In genomic region chr1:166544036-166544435, GRCh38 we compare ENCODE assay signal across 2 cellular contexts.
TF ChIP-seq lines count a peak whose summit lies in the region.

No MANE protein-coding gene starts in this region.

TF ChIP-seq in HEK293, 187 proteins besides CTCF, POLR2A, EP300 and RAD21:
- TF ChIP-seq, protein P1, sequence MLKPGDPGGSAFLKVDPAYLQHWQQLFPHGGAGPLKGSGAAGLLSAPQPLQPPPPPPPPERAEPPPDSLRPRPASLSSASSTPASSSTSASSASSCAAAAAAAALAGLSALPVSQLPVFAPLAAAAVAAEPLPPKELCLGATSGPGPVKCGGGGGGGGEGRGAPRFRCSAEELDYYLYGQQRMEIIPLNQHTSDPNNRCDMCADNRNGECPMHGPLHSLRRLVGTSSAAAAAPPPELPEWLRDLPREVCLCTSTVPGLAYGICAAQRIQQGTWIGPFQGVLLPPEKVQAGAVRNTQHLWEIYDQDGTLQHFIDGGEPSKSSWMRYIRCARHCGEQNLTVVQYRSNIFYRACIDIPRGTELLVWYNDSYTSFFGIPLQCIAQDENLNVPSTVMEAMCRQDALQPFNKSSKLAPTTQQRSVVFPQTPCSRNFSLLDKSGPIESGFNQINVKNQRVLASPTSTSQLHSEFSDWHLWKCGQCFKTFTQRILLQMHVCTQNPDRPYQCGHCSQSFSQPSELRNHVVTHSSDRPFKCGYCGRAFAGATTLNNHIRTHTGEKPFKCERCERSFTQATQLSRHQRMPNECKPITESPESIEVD (tag by site-specific recombination; IDR thresholded peaks at IDR 0.05) = no peak
- TF ChIP-seq ZNF677 (tag by site-specific recombination; IDR thresholded peaks at IDR 0.05) = peak; percentile 91

TF ChIP-seq in K562, 482 proteins besides CTCF, POLR2A, EP300 and RAD21 (continued from another document):
- TF ChIP-seq CREB3 (tag; conservative IDR thresholded peaks at IDR 0.05; ENCODE audit: low read depth) = no peak
- no peak for TF ChIP-seq ESRRB (CRISPR knock-in tag; IDR thresholded peaks at IDR 0.05; ENCODE audit: borderline replicate concordance)
- TF ChIP-seq ZNF589 (CRISPR knock-in tag; IDR thresholded peaks at IDR 0.05; ENCODE audit: low read depth) = no peak
- TF ChIP-seq ZNF224 (CRISPR knock-in tag; IDR thresholded peaks at IDR 0.05) = no peak
- TF ChIP-seq TCF7 (IDR thresholded peaks at IDR 0.05; ENCODE audit: borderline replicate concordance) = no peak
- TF ChIP-seq RERE (CRISPR knock-in tag; IDR thresholded peaks at IDR 0.05; ENCODE audit: borderline replicate concordance) = no peak
- no peak for TF ChIP-seq CHCHD3 (CRISPR knock-in tag; IDR thresholded peaks at IDR 0.05)
- TF ChIP-seq, protein P2, sequence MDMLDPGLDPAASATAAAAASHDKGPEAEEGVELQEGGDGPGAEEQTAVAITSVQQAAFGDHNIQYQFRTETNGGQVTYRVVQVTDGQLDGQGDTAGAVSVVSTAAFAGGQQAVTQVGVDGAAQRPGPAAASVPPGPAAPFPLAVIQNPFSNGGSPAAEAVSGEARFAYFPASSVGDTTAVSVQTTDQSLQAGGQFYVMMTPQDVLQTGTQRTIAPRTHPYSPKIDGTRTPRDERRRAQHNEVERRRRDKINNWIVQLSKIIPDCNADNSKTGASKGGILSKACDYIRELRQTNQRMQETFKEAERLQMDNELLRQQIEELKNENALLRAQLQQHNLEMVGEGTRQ (CRISPR knock-in tag; IDR thresholded peaks at IDR 0.05) = no peak
- TF ChIP-seq FOXK2 (conservative IDR thresholded peaks at IDR 0.05 in 1 of 2, IDR thresholded peaks at IDR 0.05 in 1 of 2; ENCODE audit: low read depth in 2 of 2) = no peak
- TF ChIP-seq ETS2 (tag; IDR thresholded peaks at IDR 0.05; ENCODE audit: borderline replicate concordance, poor library complexity, severe bottlenecking) = no peak
- TF ChIP-seq ZBTB1 (CRISPR knock-in tag; IDR thresholded peaks at IDR 0.05; ENCODE audit: borderline replicate concordance, low read depth) = no peak
- TF ChIP-seq, protein P3, sequence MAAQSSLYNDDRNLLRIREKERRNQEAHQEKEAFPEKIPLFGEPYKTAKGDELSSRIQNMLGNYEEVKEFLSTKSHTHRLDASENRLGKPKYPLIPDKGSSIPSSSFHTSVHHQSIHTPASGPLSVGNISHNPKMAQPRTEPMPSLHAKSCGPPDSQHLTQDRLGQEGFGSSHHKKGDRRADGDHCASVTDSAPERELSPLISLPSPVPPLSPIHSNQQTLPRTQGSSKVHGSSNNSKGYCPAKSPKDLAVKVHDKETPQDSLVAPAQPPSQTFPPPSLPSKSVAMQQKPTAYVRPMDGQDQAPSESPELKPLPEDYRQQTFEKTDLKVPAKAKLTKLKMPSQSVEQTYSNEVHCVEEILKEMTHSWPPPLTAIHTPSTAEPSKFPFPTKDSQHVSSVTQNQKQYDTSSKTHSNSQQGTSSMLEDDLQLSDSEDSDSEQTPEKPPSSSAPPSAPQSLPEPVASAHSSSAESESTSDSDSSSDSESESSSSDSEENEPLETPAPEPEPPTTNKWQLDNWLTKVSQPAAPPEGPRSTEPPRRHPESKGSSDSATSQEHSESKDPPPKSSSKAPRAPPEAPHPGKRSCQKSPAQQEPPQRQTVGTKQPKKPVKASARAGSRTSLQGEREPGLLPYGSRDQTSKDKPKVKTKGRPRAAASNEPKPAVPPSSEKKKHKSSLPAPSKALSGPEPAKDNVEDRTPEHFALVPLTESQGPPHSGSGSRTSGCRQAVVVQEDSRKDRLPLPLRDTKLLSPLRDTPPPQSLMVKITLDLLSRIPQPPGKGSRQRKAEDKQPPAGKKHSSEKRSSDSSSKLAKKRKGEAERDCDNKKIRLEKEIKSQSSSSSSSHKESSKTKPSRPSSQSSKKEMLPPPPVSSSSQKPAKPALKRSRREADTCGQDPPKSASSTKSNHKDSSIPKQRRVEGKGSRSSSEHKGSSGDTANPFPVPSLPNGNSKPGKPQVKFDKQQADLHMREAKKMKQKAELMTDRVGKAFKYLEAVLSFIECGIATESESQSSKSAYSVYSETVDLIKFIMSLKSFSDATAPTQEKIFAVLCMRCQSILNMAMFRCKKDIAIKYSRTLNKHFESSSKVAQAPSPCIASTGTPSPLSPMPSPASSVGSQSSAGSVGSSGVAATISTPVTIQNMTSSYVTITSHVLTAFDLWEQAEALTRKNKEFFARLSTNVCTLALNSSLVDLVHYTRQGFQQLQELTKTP (IDR thresholded peaks at IDR 0.05; ENCODE audit: low read depth in 1 of 2, partially characterized antibody in 2 of 2) = no peak
